33 cellular contexts compared by ENCODE assay signal in the genomic region with DNA sequence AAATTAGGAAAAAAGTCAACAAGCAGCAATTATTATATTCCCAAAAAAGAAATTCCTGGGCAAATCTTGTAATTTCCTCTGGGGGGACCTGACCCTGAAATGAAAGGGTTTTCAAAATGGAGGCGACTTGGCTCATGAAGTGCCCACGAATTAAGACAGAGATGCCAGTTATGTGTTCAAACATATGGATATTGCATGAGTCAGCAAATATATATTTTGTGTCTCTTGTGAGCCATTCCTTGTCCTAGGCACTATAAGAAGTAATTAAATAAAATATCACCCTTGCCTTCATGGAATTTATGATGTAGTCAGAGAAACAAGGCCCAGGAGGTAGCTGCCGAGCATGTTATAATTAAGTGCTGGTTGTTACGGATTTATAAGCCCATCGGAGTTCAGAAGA.
"Had no signal": no experiment of that assay in that cellular context is flagged by ENCODE, and none has a peak within 500 bp of the region (broad histone marks: within the 10 kb centered on the region; RNA-seq: fewer than 3 reads in every experiment).

No MANE protein-coding gene starts in this region.

- H3K4me3 ChIP-seq: adrenal gland, body of pancreas, breast epithelium had no signal

- ATAC-seq: activated CD8-positive, alpha-beta T cell treated with anti-CD3 and anti-CD28 coated beads for 36 hours; activated naive CD4-positive, alpha-beta T cell treated with anti-CD3 and anti-CD28 coated beads, Interleukin-2, amount 50 U/mL, for 72 hours; activated T-cell treated with anti-CD3 and anti-CD28 coated beads, Interleukin-2, amount 50 U/mL, for 4 hours; activated T-cell treated with anti-CD3 and anti-CD28 coated beads, Interleukin-2, amount 50 U/mL, for 72 hours; activated T-helper 17 cell treated with anti-CD3 and anti-CD28 coated beads, Interleukin-2, amount 50 U/mL, for 72 hours; body of pancreas had no signal

- H3K36me3 ChIP-seq: adrenal gland, brain microvascular endothelial cell, breast epithelium had no signal

- H3K4me1 ChIP-seq: adrenal gland had no signal

- H3K9me3 ChIP-seq: body of pancreas had no signal

- DNase-seq: activated B cell treated with CpG ODN at 0.5 μM for 24 hours; activated CD4-positive, alpha-beta memory T cell treated with anti-CD3 and anti-CD28 coated beads for 36 hours; activated CD4-positive, alpha-beta T cell treated with anti-CD3 and anti-CD28 coated beads for 4 hours; activated CD4-positive, alpha-beta T cell treated with anti-CD3 and anti-CD28 coated beads, Interleukin-2, amount 10 ng/mL, durations not matched to agents 24 days and 14 days; activated CD4-positive, alpha-beta T cell treated with anti-CD3 and anti-CD28 coated beads, Interleukin-2, amount 50 U/mL, for 1 hour; activated CD4-positive, alpha-beta T cell treated with anti-CD3 and anti-CD28 coated beads, Interleukin-2, amount 50 U/mL, for 4 hours; activated CD4-positive, CD25-positive, alpha-beta regulatory T cell treated with anti-CD3 and anti-CD28 coated beads, Interleukin-2, amount 50 U/mL, for 72 hours; activated CD8-positive, alpha-beta memory T cell treated with anti-CD3 and anti-CD28 coated beads, Interleukin-2, amount 50 U/mL, for 4 hours; activated CD8-positive, alpha-beta T cell treated with anti-CD3 and anti-CD28 coated beads for 36 hours; activated effector memory CD4-positive, alpha-beta T cell treated with anti-CD3 and anti-CD28 coated beads, Interleukin-2, amount 50 U/mL, for 16 hours; activated gamma-delta T cell treated with Interleukin-2 at 50 U/mL for 16 hours; activated naive CD4-positive, alpha-beta T cell; activated naive CD4-positive, alpha-beta T cell treated with anti-CD3 and anti-CD28 coated beads for 36 hours; activated naive CD4-positive, alpha-beta T cell treated with anti-CD3 and anti-CD28 coated beads, Interleukin-2, amount 50 U/mL, for 16 hours; activated naive CD8-positive, alpha-beta T cell treated with anti-CD3 and anti-CD28 coated beads for 36 hours; activated T-cell treated with anti-CD3 and anti-CD28 coated beads for 4 hours; activated T-cell treated with anti-CD3 and anti-CD28 coated beads, Interleukin-2, amount 50 U/mL, for 1 hour; activated T-cell treated with anti-CD3 and anti-CD28 coated beads, Interleukin-2, amount 50 U/mL, for 4 hours; activated T-cell treated with anti-CD3 and anti-CD28 coated beads, Interleukin-2, amount 50 U/mL, for 72 hours; adrenal gland; amniotic stem cell; aorta; body of pancreas; brain microvascular endothelial cell; central memory CD4-positive, alpha-beta T cell; T-helper 2 cell; T-helper 9 cell had no signal

- H3K27me3 ChIP-seq: adrenal gland, body of pancreas, brain microvascular endothelial cell, breast epithelium had no signal

- H3K27ac ChIP-seq: adrenal gland, body of pancreas, brain microvascular endothelial cell, breast epithelium, VCaP had no signal

- FAIRE-seq: astrocyte, TTC549 had no signal
